8 cellular contexts compared by ENCODE assay signal in the genomic region with DNA sequence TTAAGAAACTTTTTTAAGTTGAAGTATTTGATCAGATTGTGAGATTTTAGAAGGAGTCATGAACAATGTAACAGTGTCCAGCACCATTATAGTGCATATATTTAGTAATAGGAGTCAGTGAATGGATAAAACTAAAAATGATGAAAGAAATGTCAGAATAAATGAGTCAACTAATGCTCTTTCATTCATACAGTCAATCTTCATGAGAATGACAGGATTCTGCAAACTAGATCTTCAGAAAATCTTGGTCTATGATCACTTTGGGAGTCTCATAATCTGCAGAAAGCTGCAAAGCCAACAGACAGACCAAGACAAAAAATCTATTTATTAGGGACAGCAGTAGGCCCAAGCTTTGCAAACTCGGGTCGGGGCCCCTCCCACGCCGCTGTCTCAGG. TPM values are rescaled to one million over a fixed set of nuclear protein-coding genes. Genes with fewer than 3 reads are reported as not detected.
DNase-seq lines count a peak whose midpoint lies in the region; ATAC-seq and TF ChIP-seq lines count a peak whose summit lies in the region.

No MANE protein-coding gene starts in this region.

- H3K27ac Mint-ChIP-seq in chondrocyte (ENCODE audit: unreplicated experiment), result no peak overlapping the region

- H3K27me3 Mint-ChIP-seq in chondrocyte (ENCODE audit: low read depth), result peaks cover 3% of the 10 kb centered on the region

- H3K4me3 Mint-ChIP-seq in chondrocyte (ENCODE audit: unreplicated experiment), result peak overlapping the region; percentile 82

- H3K36me3 ChIP-seq in heart left ventricle (no peaks in the 10 kb centered on the region), mucosa of descending colon (ENCODE audit: low read depth) (no peaks in the 10 kb centered on the region), upper lobe of right lung (no peaks in the 10 kb centered on the region), WERI-Rb-1 (no peaks in the 10 kb centered on the region)

- H3K4me1 ChIP-seq in heart left ventricle (peaks cover 0 to 17% (median 4%) of the 10 kb centered on the region in 12 donors), mucosa of descending colon (ENCODE audit: low read depth) (no peaks in the 10 kb centered on the region), upper lobe of right lung (no peaks in the 10 kb centered on the region)

- H3K27me3 ChIP-seq in heart left ventricle, result no peaks in the 10 kb centered on the region
- no peaks in the 10 kb centered on the region for H3K27me3 ChIP-seq in upper lobe of right lung
- no peaks in the 10 kb centered on the region for H3K27me3 ChIP-seq in WERI-Rb-1 (ENCODE audit: insufficient read depth, low read depth, severe bottlenecking)

- peaks cover 3% of the 10 kb centered on the region for H3K36me3 Mint-ChIP-seq in chondrocyte (ENCODE audit: low read depth)

- 9 to 19% (median 15%) methylated on average over 4 of the region's 4 CpGs for WGBS in heart left ventricle, 4 donors

- ATAC-seq in heart left ventricle (no peak), Right ventricle myocardium superior (ENCODE audit: poor library complexity) (no peak), mucosa of descending colon (no peak), upper lobe of right lung (no peak), GM21786 (IDR thresholded peaks at IDR 0.05; ENCODE audit: unreplicated experiment) (no peak)

- H3K4me3 ChIP-seq in heart left ventricle (peak overlapping the region; percentile 51 to 83 (median 74)), mucosa of descending colon (peak overlapping the region; percentile 57), upper lobe of right lung (peak overlapping the region; percentile 71), WERI-Rb-1 (ENCODE audit: low read depth, low read length) (no peak overlapping the region)

- intact Hi-C loops in heart left ventricle (cut with DNase I), result loop anchor here in 1 of 10 donors (10.0 kb wide), 1 partner anchor 212 kb away; no protein-coding TSS in a partner anchor
- intact Hi-C loops in Right ventricle myocardium superior (cut with DNase I), result no loop called here
- intact Hi-C loops in mucosa of descending colon (cut with DNase I, micrococcal nuclease), result no loop called here
- intact Hi-C loops in upper lobe of right lung (cut with DNase I), result no loop called here

- DNase-seq in heart left ventricle (no peak), Right ventricle myocardium superior (no peak), chondrocyte (ENCODE audit: low spot score) (no peak), mucosa of descending colon (no peak), upper lobe of right lung (no peak), NCI-H2029 treated with DMSO at 0.1 percent for 48 hours (lab: John Stamatoyannopoulos, UW) (no peak), WERI-Rb-1 (no peak)

- peaks cover 11% of the 10 kb centered on the region for H3K4me1 Mint-ChIP-seq in chondrocyte (ENCODE audit: low read depth)

- no peaks in the 10 kb centered on the region for H3K9me3 ChIP-seq in heart left ventricle
- no peaks in the 10 kb centered on the region for H3K9me3 ChIP-seq in mucosa of descending colon
- H3K9me3 ChIP-seq in upper lobe of right lung, result no peaks in the 10 kb centered on the region
- no peaks in the 10 kb centered on the region for H3K9me3 ChIP-seq in WERI-Rb-1 (ENCODE audit: severe bottlenecking)

- no peak for TF ChIP-seq POLR2A in heart left ventricle (IDR thresholded peaks at IDR 0.05)

- peaks cover 12% of the 10 kb centered on the region for H3K9me3 Mint-ChIP-seq in chondrocyte (ENCODE audit: low read depth)

- TF ChIP-seq CTCF in heart left ventricle (IDR thresholded peaks at IDR 0.05) (no peak), chondrocyte (IDR thresholded peaks at IDR 0.05) (no peak), mucosa of descending colon (IDR thresholded peaks at IDR 0.05) (no peak), upper lobe of right lung (IDR thresholded peaks at IDR 0.05) (no peak), WERI-Rb-1 (IDR thresholded peaks at IDR 0.05; ENCODE audit: low read depth, low read length) (no peak)

- peak overlapping the region in 11 of 12 donors; percentile 86 to 95 (median 93) for H3K27ac ChIP-seq in heart left ventricle
- peak overlapping the region; percentile 97 for H3K27ac ChIP-seq in upper lobe of right lung
- H3K27ac ChIP-seq in WERI-Rb-1, result no peak overlapping the region

RNA-seq across cellular contexts. Expression of gene RNLS, which starts 0.7 kb away (rescaled TPM):
- total RNA-seq in heart left ventricle (10 to 100 TPM in 7 of 9 donors, 1 to 10 TPM in 2; 8.7 to 30.7 (median 16.7) TPM), Right ventricle myocardium superior (22.5 TPM), chondrocyte (5.1 to 5.8 TPM (median 5.3 TPM) in 3 replicates), mucosa of descending colon (10 to 100 TPM in 2 of 3 donors, 1 to 10 TPM in 1; 9.8 to 12.1 (median 11.8) TPM), upper lobe of right lung (3.7 TPM)
- polyA plus RNA-seq in heart left ventricle, result 1 to 10 TPM; 6.6 to 6.8 TPM

RNA-seq across cellular contexts. Expression of gene LIPJ, which starts 4.2 kb away (rescaled TPM):
- total RNA-seq in heart left ventricle, result not detected
- under 1 TPM in 1 of 2 donors, not detected in 1; 0.03 TPM for polyA plus RNA-seq in heart left ventricle
- total RNA-seq in Right ventricle myocardium superior, result not detected
- not detected in 3 replicates for total RNA-seq in chondrocyte
- total RNA-seq in mucosa of descending colon, result under 1 TPM in 2 of 3 donors, not detected in 1; 0.12 to 0.34 TPM
- not detected for total RNA-seq in upper lobe of right lung
